Comparison of ENCODE assay signal across 18 cellular contexts in genomic region chr5:152632380-152632779, GRCh38.
DNase-seq lines count a peak whose midpoint lies in the region; ATAC-seq and TF ChIP-seq lines count a peak whose summit lies in the region.
"Had no signal": no experiment of that assay in that cellular context is flagged by ENCODE, and none has a peak within 500 bp of the region (broad histone marks: within the 10 kb centered on the region; RNA-seq: fewer than 3 reads in every experiment).

No MANE protein-coding gene starts in this region.

- no peaks in the 10 kb centered on the region for H3K9me2 ChIP-seq in hepatocyte (replicated peaks; ENCODE audit: insufficient read depth)

- 49% methylated on average over 2 of the region's 2 CpGs for WGBS in hepatocyte (ENCODE audit: low lambda C conversion rate, missing lambda C conversion rate)

- CTCF ChIA-PET in activated naive CD4-positive, alpha-beta T cell treated with anti-CD3 and anti-CD28 coated beads for 36 hours (lab: Charles Lee), result no interaction called here

- no peak overlapping the region for H3K4me2 ChIP-seq in hepatocyte

- H3K27ac ChIP-seq in right atrium auricular region (peak overlapping the region in 1 of 2 donors; percentile 67), hepatocyte (peak overlapping the region; percentile 35)
- H3K27ac ChIP-seq: BLaER1, psoas muscle had no signal

- H3K4me1 ChIP-seq in right atrium auricular region (peaks cover 0 to 5% of the 10 kb centered on the region in 2 donors), hepatocyte (ENCODE audit: insufficient read depth) (no peaks in the 10 kb centered on the region)
- H3K4me1 ChIP-seq: psoas muscle had no signal

- ATAC-seq in Right ventricle myocardium superior (ENCODE audit: poor library complexity), result peak; percentile 77
- no peak for ATAC-seq in T-helper 17 cell
- ATAC-seq: activated CD4-positive, alpha-beta T cell treated with anti-CD3 and anti-CD28 coated beads for 36 hours; activated naive CD4-positive, alpha-beta T cell treated with anti-CD3 and anti-CD28 coated beads, Interleukin-2, amount 50 U/mL, for 72 hours; activated T-cell treated with anti-CD3 and anti-CD28 coated beads, Interleukin-2, amount 50 U/mL, for 72 hours; psoas muscle had no signal

- intact Hi-C loops in Right ventricle myocardium superior (cut with DNase I), result no loop called here
- intact Hi-C loops in activated naive CD4-positive, alpha-beta T cell treated with anti-CD3 and anti-CD28 coated beads for 36 hours (cut with micrococcal nuclease), result no loop called here

- TF ChIP-seq CTCF in right atrium auricular region (IDR thresholded peaks at IDR 0.05) (no peak), hepatocyte (IDR thresholded peaks at IDR 0.05; ENCODE audit: poor library complexity) (no peak)

- H3K27ac Mint-ChIP-seq in activated naive CD4-positive, alpha-beta T cell treated with anti-CD3 and anti-CD28 coated beads for 36 hours, result no peak overlapping the region
- no peak overlapping the region for H3K27ac Mint-ChIP-seq in T-helper 17 cell
- H3K27ac Mint-ChIP-seq: activated CD4-positive, alpha-beta T cell treated with anti-CD3 and anti-CD28 coated beads for 36 hours; activated naive CD4-positive, alpha-beta T cell treated with anti-CD3 and anti-CD28 coated beads, Interleukin-2, amount 50 U/mL, for 72 hours; activated T-cell treated with anti-CD3 and anti-CD28 coated beads, Interleukin-2, amount 50 U/mL, for 72 hours had no signal

- H4K20me1 ChIP-seq in hepatocyte (ENCODE audit: insufficient read depth, poor library complexity, severe bottlenecking), result no peaks in the 10 kb centered on the region
- H4K20me1 ChIP-seq: BLaER1 had no signal

- H3K27me3 Mint-ChIP-seq in activated naive CD4-positive, alpha-beta T cell treated with anti-CD3 and anti-CD28 coated beads for 36 hours (ENCODE audit: low read depth), result peaks cover 2% of the 10 kb centered on the region
- peaks cover 4% of the 10 kb centered on the region for H3K27me3 Mint-ChIP-seq in T-helper 17 cell
- H3K27me3 Mint-ChIP-seq: activated CD4-positive, alpha-beta T cell treated with anti-CD3 and anti-CD28 coated beads for 36 hours had no signal

- no peaks in the 10 kb centered on the region for H3K27me3 ChIP-seq in right atrium auricular region
- no peaks in the 10 kb centered on the region for H3K27me3 ChIP-seq in hepatocyte
- H3K27me3 ChIP-seq: BLaER1 had no signal

- no peak overlapping the region for H3K4me3 Mint-ChIP-seq in activated naive CD4-positive, alpha-beta T cell treated with anti-CD3 and anti-CD28 coated beads for 36 hours
- H3K4me3 Mint-ChIP-seq in T-helper 17 cell, result no peak overlapping the region
- H3K4me3 Mint-ChIP-seq: activated CD4-positive, alpha-beta T cell treated with anti-CD3 and anti-CD28 coated beads for 36 hours; activated T-cell treated with anti-CD3 and anti-CD28 coated beads, Interleukin-2, amount 50 U/mL, for 72 hours; neural crest cell had no signal

- H3K4me3 ChIP-seq in right atrium auricular region (no peak overlapping the region), hepatocyte (no peak overlapping the region)
- H3K4me3 ChIP-seq: BLaER1, psoas muscle had no signal

- no peaks in the 10 kb centered on the region for H3K4me1 Mint-ChIP-seq in activated naive CD4-positive, alpha-beta T cell treated with anti-CD3 and anti-CD28 coated beads for 36 hours (ENCODE audit: low read depth)
- H3K4me1 Mint-ChIP-seq in T-helper 17 cell, result no peaks in the 10 kb centered on the region
- H3K4me1 Mint-ChIP-seq: activated CD4-positive, alpha-beta T cell treated with anti-CD3 and anti-CD28 coated beads for 36 hours had no signal

- H3K36me3 ChIP-seq in right atrium auricular region, result no peaks in the 10 kb centered on the region
- H3K36me3 ChIP-seq in hepatocyte (replicated peaks; ENCODE audit: insufficient read depth, low read depth), result no peaks in the 10 kb centered on the region
- H3K36me3 ChIP-seq: BLaER1 had no signal

- H3K36me3 Mint-ChIP-seq in activated naive CD4-positive, alpha-beta T cell treated with anti-CD3 and anti-CD28 coated beads for 36 hours (ENCODE audit: low read depth), result no peaks in the 10 kb centered on the region
- H3K36me3 Mint-ChIP-seq in T-helper 17 cell (ENCODE audit: low read depth), result no peaks in the 10 kb centered on the region
- H3K36me3 Mint-ChIP-seq: activated naive CD4-positive, alpha-beta T cell treated with anti-CD3 and anti-CD28 coated beads, Interleukin-2, amount 50 U/mL, for 72 hours had no signal

- no peaks in the 10 kb centered on the region for H3K9me3 Mint-ChIP-seq in activated naive CD4-positive, alpha-beta T cell treated with anti-CD3 and anti-CD28 coated beads for 36 hours
- H3K9me3 Mint-ChIP-seq: neural crest cell had no signal

- no peak overlapping the region for H2AFZ ChIP-seq in hepatocyte

- DNase-seq in Right ventricle myocardium superior (no peak), right atrium auricular region (ENCODE audit: low spot score) (no peak), hepatocyte (ENCODE audit: low spot score) (no peak), renal cortical epithelial cell (ENCODE audit: low read depth) (peak; percentile 92), COR-L47 (lab: John Stamatoyannopoulos, UW) (no peak), NCI-H1105 treated with DMSO at 0.1 percent for 48 hours (lab: John Stamatoyannopoulos, UW) (no peak), T-helper 17 cell (no peak)
- no peak for DNase-seq in activated naive CD4-positive, alpha-beta T cell treated with anti-CD3 and anti-CD28 coated beads for 36 hours
- DNase-seq: activated CD4-positive, alpha-beta T cell treated with anti-CD3 and anti-CD28 coated beads for 36 hours; activated T-cell treated with anti-CD3 and anti-CD28 coated beads, Interleukin-2, amount 50 U/mL, for 72 hours; Kasumi-1; left cardiac atrium; NCI-H1048; NCI-H2107; psoas muscle had no signal

- H3K79me2 ChIP-seq in hepatocyte, result no peaks in the 10 kb centered on the region

- H3K9me3 ChIP-seq in right atrium auricular region (no peaks in the 10 kb centered on the region), hepatocyte (ENCODE audit: low read depth) (no peaks in the 10 kb centered on the region), T-helper 17 cell (ENCODE audit: control insufficient read depth, low read length, poor library complexity, severe bottlenecking) (no peaks in the 10 kb centered on the region)
- H3K9me3 ChIP-seq: BLaER1, psoas muscle had no signal
